ENCODE assay signal across 1 cellular context in the genomic region with DNA sequence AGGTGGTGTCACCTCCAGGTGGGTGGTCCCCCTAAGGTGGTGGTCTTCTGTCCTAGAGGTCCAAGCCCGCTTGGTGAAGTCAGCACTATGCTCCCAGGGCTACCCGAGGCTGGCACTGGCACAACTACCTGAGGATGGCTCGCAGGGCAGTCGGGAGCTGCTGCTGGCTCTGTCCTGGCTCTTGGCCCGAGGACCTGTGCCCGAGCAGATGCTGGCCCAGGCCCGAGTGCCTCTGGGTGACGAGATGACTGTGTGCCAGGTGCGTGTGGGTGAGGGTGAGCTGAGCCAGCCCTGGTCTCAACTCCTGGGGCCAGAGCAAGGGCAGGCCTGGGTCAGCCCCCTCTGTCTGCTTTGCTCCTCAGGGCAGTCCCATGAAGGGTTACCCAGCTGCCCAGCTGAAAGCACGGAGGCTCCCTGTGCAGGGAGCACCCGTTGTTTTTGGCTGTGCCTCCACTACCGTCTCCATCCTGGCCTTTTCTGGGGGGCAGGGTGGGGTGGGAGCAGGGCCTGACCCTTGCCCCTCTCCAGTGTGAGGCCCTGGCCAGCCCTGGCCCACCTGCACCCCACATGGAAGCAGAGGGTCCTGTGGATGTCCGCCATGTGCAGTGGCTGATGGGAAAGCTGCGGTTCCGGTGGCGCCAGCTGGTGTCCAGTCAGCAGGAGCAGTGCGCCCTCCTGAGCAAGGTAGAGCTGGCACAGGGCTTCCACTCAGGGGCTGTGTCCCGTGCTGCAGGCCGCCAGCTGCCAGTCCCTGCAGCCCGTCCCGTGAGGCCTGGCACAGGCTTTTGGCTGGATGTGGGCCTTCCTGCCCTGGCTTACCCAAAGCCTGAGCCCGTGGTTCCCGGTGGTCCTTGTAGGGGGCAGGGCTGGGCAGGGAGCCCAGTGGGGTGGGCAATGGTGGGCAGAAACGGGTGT.
A peak's percentile ranks its signal among the peaks of the same experiment; 100 is the strongest.
TF ChIP-seq lines count a peak whose summit lies in the region.

No MANE protein-coding gene starts in this region.

TF ChIP-seq in HepG2, 621 proteins besides CTCF, POLR2A, EP300 and RAD21 (continues in another document):
- TF ChIP-seq BORCS8-MEF2B (CRISPR knock-in tag; IDR thresholded peaks at IDR 0.05): no peak
- TF ChIP-seq ZNF451 (CRISPR knock-in tag; IDR thresholded peaks at IDR 0.05): no peak
- TF ChIP-seq, protein P1, sequence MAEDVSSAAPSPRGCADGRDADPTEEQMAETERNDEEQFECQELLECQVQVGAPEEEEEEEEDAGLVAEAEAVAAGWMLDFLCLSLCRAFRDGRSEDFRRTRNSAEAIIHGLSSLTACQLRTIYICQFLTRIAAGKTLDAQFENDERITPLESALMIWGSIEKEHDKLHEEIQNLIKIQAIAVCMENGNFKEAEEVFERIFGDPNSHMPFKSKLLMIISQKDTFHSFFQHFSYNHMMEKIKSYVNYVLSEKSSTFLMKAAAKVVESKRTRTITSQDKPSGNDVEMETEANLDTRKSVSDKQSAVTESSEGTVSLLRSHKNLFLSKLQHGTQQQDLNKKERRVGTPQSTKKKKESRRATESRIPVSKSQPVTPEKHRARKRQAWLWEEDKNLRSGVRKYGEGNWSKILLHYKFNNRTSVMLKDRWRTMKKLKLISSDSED (CRISPR knock-in tag; IDR thresholded peaks at IDR 0.05): 0 out of 2 replicates have a peak, but pooled peaks have one; percentile 42
- no peak for TF ChIP-seq ZNF550 (CRISPR knock-in tag; IDR thresholded peaks at IDR 0.05; ENCODE audit: borderline replicate concordance)
- no peak for TF ChIP-seq RBM22 (optimal IDR thresholded peaks at IDR 0.05; ENCODE audit: low read length)
- TF ChIP-seq, protein P2, sequence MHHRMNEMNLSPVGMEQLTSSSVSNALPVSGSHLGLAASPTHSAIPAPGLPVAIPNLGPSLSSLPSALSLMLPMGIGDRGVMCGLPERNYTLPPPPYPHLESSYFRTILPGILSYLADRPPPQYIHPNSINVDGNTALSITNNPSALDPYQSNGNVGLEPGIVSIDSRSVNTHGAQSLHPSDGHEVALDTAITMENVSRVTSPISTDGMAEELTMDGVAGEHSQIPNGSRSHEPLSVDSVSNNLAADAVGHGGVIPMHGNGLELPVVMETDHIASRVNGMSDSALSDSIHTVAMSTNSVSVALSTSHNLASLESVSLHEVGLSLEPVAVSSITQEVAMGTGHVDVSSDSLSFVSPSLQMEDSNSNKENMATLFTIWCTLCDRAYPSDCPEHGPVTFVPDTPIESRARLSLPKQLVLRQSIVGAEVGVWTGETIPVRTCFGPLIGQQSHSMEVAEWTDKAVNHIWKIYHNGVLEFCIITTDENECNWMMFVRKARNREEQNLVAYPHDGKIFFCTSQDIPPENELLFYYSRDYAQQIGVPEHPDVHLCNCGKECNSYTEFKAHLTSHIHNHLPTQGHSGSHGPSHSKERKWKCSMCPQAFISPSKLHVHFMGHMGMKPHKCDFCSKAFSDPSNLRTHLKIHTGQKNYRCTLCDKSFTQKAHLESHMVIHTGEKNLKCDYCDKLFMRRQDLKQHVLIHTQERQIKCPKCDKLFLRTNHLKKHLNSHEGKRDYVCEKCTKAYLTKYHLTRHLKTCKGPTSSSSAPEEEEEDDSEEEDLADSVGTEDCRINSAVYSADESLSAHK (CRISPR knock-in tag; IDR thresholded peaks at IDR 0.05; ENCODE audit: borderline replicate concordance): no peak
- no peak for TF ChIP-seq YEATS2 (CRISPR knock-in tag; IDR thresholded peaks at IDR 0.05; ENCODE audit: borderline replicate concordance)
- no peak for TF ChIP-seq YY1 (IDR thresholded peaks at IDR 0.05; ENCODE audit: insufficient read depth, insufficient replicate concordance, low read depth, low read length)
- no peak for TF ChIP-seq ZNF709 (CRISPR knock-in tag; IDR thresholded peaks at IDR 0.05)
- TF ChIP-seq HNRNPL (IDR thresholded peaks at IDR 0.05; ENCODE audit: low read depth, low read length): peak; percentile 46; the same call in 1 of the 2 replicates
- no peak for TF ChIP-seq MZF1 (CRISPR knock-in tag; IDR thresholded peaks at IDR 0.05; ENCODE audit: borderline replicate concordance)
- TF ChIP-seq, protein P3, sequence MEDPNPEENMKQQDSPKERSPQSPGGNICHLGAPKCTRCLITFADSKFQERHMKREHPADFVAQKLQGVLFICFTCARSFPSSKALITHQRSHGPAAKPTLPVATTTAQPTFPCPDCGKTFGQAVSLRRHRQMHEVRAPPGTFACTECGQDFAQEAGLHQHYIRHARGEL (CRISPR knock-in tag; IDR thresholded peaks at IDR 0.05): 0 out of 2 replicates have a peak, but pooled peaks have one; percentile 20
- no peak for TF ChIP-seq MAZ (IDR thresholded peaks at IDR 0.05; ENCODE audit: borderline replicate concordance, low read depth, low read length)
- no peak for TF ChIP-seq MAZ (CRISPR knock-in tag; IDR thresholded peaks at IDR 0.05; ENCODE audit: low read depth)
- no peak for TF ChIP-seq ZNF264 (CRISPR knock-in tag; IDR thresholded peaks at IDR 0.05)
- TF ChIP-seq, protein P4, sequence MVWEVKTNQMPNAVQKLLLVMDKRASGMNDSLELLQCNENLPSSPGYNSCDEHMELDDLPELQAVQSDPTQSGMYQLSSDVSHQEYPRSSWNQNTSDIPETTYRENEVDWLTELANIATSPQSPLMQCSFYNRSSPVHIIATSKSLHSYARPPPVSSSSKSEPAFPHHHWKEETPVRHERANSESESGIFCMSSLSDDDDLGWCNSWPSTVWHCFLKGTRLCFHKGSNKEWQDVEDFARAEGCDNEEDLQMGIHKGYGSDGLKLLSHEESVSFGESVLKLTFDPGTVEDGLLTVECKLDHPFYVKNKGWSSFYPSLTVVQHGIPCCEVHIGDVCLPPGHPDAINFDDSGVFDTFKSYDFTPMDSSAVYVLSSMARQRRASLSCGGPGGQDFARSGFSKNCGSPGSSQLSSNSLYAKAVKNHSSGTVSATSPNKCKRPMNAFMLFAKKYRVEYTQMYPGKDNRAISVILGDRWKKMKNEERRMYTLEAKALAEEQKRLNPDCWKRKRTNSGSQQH (CRISPR knock-in tag; IDR thresholded peaks at IDR 0.05; ENCODE audit: low read depth): no peak
- no peak for TF ChIP-seq FOSL2 (CRISPR knock-in tag; IDR thresholded peaks at IDR 0.05)
- TF ChIP-seq, protein P5, sequence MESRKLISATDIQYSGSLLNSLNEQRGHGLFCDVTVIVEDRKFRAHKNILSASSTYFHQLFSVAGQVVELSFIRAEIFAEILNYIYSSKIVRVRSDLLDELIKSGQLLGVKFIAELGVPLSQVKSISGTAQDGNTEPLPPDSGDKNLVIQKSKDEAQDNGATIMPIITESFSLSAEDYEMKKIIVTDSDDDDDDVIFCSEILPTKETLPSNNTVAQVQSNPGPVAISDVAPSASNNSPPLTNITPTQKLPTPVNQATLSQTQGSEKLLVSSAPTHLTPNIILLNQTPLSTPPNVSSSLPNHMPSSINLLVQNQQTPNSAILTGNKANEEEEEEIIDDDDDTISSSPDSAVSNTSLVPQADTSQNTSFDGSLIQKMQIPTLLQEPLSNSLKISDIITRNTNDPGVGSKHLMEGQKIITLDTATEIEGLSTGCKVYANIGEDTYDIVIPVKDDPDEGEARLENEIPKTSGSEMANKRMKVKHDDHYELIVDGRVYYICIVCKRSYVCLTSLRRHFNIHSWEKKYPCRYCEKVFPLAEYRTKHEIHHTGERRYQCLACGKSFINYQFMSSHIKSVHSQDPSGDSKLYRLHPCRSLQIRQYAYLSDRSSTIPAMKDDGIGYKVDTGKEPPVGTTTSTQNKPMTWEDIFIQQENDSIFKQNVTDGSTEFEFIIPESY (CRISPR knock-in tag; IDR thresholded peaks at IDR 0.05): peak; percentile 57; the same call in 1 of the 2 replicates
- TF ChIP-seq, protein P6, sequence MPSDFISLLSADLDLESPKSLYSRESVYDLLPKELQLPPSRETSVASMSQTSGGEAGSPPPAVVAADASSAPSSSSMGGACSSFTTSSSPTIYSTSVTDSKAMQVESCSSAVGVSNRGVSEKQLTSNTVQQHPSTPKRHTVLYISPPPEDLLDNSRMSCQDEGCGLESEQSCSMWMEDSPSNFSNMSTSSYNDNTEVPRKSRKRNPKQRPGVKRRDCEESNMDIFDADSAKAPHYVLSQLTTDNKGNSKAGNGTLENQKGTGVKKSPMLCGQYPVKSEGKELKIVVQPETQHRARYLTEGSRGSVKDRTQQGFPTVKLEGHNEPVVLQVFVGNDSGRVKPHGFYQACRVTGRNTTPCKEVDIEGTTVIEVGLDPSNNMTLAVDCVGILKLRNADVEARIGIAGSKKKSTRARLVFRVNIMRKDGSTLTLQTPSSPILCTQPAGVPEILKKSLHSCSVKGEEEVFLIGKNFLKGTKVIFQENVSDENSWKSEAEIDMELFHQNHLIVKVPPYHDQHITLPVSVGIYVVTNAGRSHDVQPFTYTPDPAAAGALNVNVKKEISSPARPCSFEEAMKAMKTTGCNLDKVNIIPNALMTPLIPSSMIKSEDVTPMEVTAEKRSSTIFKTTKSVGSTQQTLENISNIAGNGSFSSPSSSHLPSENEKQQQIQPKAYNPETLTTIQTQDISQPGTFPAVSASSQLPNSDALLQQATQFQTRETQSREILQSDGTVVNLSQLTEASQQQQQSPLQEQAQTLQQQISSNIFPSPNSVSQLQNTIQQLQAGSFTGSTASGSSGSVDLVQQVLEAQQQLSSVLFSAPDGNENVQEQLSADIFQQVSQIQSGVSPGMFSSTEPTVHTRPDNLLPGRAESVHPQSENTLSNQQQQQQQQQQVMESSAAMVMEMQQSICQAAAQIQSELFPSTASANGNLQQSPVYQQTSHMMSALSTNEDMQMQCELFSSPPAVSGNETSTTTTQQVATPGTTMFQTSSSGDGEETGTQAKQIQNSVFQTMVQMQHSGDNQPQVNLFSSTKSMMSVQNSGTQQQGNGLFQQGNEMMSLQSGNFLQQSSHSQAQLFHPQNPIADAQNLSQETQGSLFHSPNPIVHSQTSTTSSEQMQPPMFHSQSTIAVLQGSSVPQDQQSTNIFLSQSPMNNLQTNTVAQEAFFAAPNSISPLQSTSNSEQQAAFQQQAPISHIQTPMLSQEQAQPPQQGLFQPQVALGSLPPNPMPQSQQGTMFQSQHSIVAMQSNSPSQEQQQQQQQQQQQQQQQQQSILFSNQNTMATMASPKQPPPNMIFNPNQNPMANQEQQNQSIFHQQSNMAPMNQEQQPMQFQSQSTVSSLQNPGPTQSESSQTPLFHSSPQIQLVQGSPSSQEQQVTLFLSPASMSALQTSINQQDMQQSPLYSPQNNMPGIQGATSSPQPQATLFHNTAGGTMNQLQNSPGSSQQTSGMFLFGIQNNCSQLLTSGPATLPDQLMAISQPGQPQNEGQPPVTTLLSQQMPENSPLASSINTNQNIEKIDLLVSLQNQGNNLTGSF (CRISPR knock-in tag; IDR thresholded peaks at IDR 0.05): no peak
- no peak for TF ChIP-seq HMG20A (CRISPR knock-in tag; IDR thresholded peaks at IDR 0.05; ENCODE audit: borderline replicate concordance)
- TF ChIP-seq HOXA3 (CRISPR knock-in tag; IDR thresholded peaks at IDR 0.05): no peak
- TF ChIP-seq HNF4G (IDR thresholded peaks at IDR 0.05; ENCODE audit: borderline replicate concordance, low read depth, low read length): no peak
- no peak for TF ChIP-seq HNF4G (CRISPR knock-in tag; IDR thresholded peaks at IDR 0.05; ENCODE audit: borderline replicate concordance, low read depth)
- TF ChIP-seq AGO1 (IDR thresholded peaks at IDR 0.05; ENCODE audit: low read depth, low read length, poor library complexity, severe bottlenecking): peak; percentile 71
- no peak for TF ChIP-seq NFIC (IDR thresholded peaks at IDR 0.05; ENCODE audit: low read length)
- no peak for TF ChIP-seq POLR2G (IDR thresholded peaks at IDR 0.05; ENCODE audit: low read depth, low read length)
- TF ChIP-seq, protein P7, sequence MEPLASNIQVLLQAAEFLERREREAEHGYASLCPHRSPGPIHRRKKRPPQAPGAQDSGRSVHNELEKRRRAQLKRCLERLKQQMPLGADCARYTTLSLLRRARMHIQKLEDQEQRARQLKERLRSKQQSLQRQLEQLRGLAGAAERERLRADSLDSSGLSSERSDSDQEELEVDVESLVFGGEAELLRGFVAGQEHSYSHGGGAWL (CRISPR knock-in tag; IDR thresholded peaks at IDR 0.05): no peak
- TF ChIP-seq ZNF496 (CRISPR knock-in tag; IDR thresholded peaks at IDR 0.05; ENCODE audit: insufficient replicate concordance): no peak
- TF ChIP-seq HOXD1 (CRISPR knock-in tag; IDR thresholded peaks at IDR 0.05): no peak
- no peak for TF ChIP-seq ADNP (CRISPR knock-in tag; IDR thresholded peaks at IDR 0.05)
- TF ChIP-seq, protein P8, sequence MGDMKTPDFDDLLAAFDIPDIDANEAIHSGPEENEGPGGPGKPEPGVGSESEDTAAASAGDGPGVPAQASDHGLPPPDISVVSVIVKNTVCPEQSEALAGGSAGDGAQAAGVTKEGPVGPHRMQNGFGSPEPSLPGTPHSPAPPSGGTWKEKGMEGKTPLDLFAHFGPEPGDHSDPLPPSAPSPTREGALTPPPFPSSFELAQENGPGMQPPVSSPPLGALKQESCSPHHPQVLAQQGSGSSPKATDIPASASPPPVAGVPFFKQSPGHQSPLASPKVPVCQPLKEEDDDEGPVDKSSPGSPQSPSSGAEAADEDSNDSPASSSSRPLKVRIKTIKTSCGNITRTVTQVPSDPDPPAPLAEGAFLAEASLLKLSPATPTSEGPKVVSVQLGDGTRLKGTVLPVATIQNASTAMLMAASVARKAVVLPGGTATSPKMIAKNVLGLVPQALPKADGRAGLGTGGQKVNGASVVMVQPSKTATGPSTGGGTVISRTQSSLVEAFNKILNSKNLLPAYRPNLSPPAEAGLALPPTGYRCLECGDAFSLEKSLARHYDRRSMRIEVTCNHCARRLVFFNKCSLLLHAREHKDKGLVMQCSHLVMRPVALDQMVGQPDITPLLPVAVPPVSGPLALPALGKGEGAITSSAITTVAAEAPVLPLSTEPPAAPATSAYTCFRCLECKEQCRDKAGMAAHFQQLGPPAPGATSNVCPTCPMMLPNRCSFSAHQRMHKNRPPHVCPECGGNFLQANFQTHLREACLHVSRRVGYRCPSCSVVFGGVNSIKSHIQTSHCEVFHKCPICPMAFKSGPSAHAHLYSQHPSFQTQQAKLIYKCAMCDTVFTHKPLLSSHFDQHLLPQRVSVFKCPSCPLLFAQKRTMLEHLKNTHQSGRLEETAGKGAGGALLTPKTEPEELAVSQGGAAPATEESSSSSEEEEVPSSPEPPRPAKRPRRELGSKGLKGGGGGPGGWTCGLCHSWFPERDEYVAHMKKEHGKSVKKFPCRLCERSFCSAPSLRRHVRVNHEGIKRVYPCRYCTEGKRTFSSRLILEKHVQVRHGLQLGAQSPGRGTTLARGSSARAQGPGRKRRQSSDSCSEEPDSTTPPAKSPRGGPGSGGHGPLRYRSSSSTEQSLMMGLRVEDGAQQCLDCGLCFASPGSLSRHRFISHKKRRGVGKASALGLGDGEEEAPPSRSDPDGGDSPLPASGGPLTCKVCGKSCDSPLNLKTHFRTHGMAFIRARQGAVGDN (CRISPR knock-in tag; IDR thresholded peaks at IDR 0.05): peak; percentile 25; the same call in 1 of the 2 replicates
- TF ChIP-seq ZNF33A (CRISPR knock-in tag; IDR thresholded peaks at IDR 0.05; ENCODE audit: borderline replicate concordance): no peak
- TF ChIP-seq, protein P9, sequence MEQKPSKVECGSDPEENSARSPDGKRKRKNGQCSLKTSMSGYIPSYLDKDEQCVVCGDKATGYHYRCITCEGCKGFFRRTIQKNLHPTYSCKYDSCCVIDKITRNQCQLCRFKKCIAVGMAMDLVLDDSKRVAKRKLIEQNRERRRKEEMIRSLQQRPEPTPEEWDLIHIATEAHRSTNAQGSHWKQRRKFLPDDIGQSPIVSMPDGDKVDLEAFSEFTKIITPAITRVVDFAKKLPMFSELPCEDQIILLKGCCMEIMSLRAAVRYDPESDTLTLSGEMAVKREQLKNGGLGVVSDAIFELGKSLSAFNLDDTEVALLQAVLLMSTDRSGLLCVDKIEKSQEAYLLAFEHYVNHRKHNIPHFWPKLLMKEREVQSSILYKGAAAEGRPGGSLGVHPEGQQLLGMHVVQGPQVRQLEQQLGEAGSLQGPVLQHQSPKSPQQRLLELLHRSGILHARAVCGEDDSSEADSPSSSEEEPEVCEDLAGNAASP (CRISPR knock-in tag; IDR thresholded peaks at IDR 0.05; ENCODE audit: borderline replicate concordance): no peak
- no peak for TF ChIP-seq SP5 (CRISPR knock-in tag; IDR thresholded peaks at IDR 0.05; ENCODE audit: borderline replicate concordance, low read depth)
- TF ChIP-seq, protein P10, sequence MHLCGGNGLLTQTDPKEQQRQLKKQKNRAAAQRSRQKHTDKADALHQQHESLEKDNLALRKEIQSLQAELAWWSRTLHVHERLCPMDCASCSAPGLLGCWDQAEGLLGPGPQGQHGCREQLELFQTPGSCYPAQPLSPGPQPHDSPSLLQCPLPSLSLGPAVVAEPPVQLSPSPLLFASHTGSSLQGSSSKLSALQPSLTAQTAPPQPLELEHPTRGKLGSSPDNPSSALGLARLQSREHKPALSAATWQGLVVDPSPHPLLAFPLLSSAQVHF (CRISPR knock-in tag; IDR thresholded peaks at IDR 0.05): no peak
